Comparison of ENCODE assay signal across 20 cellular contexts in genomic region chr16:12728471-12728870, GRCh38.
A peak's percentile ranks its signal among the peaks of the same experiment; 100 is the strongest.
DNase-seq lines count a peak whose midpoint lies in the region; ATAC-seq and TF ChIP-seq lines count a peak whose summit lies in the region.
"Had no signal": no experiment of that assay in that cellular context is flagged by ENCODE, and none has a peak within 500 bp of the region (broad histone marks: within the 10 kb centered on the region; RNA-seq: fewer than 3 reads in every experiment).

No MANE protein-coding gene starts in this region.

- no peaks in the 10 kb centered on the region for H3K36me3 Mint-ChIP-seq in effector memory CD8-positive, alpha-beta T cell (ENCODE audit: insufficient read depth)

- peaks cover 21% of the 10 kb centered on the region for H3F3A ChIP-seq in SK-N-SH (replicated peaks; ENCODE audit: insufficient read depth)

- 0 out of 2 replicates have a peak, but pooled peaks cover 10% of the 10 kb centered on the region for H3K9me3 ChIP-seq in SK-N-SH
- H3K9me3 ChIP-seq: SJCRH30 had no signal

- no peaks in the 10 kb centered on the region for H3K27me3 Mint-ChIP-seq in effector memory CD8-positive, alpha-beta T cell

- no peaks in the 10 kb centered on the region for H3K9me2 ChIP-seq in SK-N-SH

- POLR2A ChIA-PET in SK-N-SH (lab: Yijun Ruan, JAX): no interaction called here

- no peak overlapping the region for H2AFZ ChIP-seq in SK-N-SH (ENCODE audit: low read depth)

- H3K27ac Mint-ChIP-seq in effector memory CD8-positive, alpha-beta T cell: no peak overlapping the region

- H3K4me1 ChIP-seq in SK-N-SH (ENCODE audit: control insufficient read depth in 1 of 2, insufficient read depth in 2 of 2, low read depth in 1 of 2, low read length in 1 of 2): peaks cover 0 to 17% of the 10 kb centered on the region in 2 experiments; a peak in 3 of 4 replicates
- H3K4me1 ChIP-seq: SJCRH30 had no signal

- H4K20me1 ChIP-seq in SK-N-SH (ENCODE audit: insufficient read depth): no peaks in the 10 kb centered on the region

- WGBS in SK-N-SH (ENCODE audit: low lambda C conversion rate): 92% methylated on average over 5 of the region's 5 CpGs

- H3K9ac ChIP-seq in SK-N-SH: no peak overlapping the region

- no peak for TF ChIP-seq EP300 in SK-N-SH (IDR thresholded peaks at IDR 0.05; ENCODE audit: borderline replicate concordance in 1 of 2, low read depth in 1 of 2, low read length in 1 of 2)

- peaks cover 0 to 1% of the 10 kb centered on the region in 2 donors for H3K4me1 Mint-ChIP-seq in effector memory CD8-positive, alpha-beta T cell (ENCODE audit: low read depth in 2 of 2)

- peak overlapping the region in 1 of 2 experiments; percentile 86; a peak in 2 of 4 replicates for H3K27ac ChIP-seq in SK-N-SH (ENCODE audit: low read depth in 2 of 2, low read length in 1 of 2)
- H3K27ac ChIP-seq: RWPE1, SJCRH30 had no signal

- CTCF ChIA-PET in SK-N-SH (lab: Yijun Ruan, JAX): no interaction called here

- no peak for TF ChIP-seq CTCF in SK-N-SH (IDR thresholded peaks at IDR 0.05)
- TF ChIP-seq CTCF in GM10266 (IDR thresholded peaks at IDR 0.05; ENCODE audit: control insufficient read depth, insufficient read depth, low read depth, missing control alignments): no peak

- H3K4me3 Mint-ChIP-seq in effector memory CD8-positive, alpha-beta T cell: no peak overlapping the region
- H3K4me3 Mint-ChIP-seq: CD14-positive monocyte had no signal

- no peak for DNase-seq in SK-N-SH
- peak; percentile 10 for DNase-seq in dermis blood vessel endothelial cell
- DNase-seq in kidney tubule cell (ENCODE audit: low spot score): peak; percentile 85
- DNase-seq in effector memory CD8-positive, alpha-beta T cell: no peak
- DNase-seq in stimulated activated CD4-positive, alpha-beta T cell treated with anti-CD3 and anti-CD28 coated beads, Interleukin-2, amount 100 ng/mL, for 48 hours: no peak
- no peak for DNase-seq in GM10266 (ENCODE audit: extremely low spot score)
- DNase-seq: 8988T; COR-L47; DMS53; MV-4-11; NCI-H1417 treated with DMSO at 0.1 percent for 48 hours; NCI-H2081; NCI-H526; NK-92 treated with Interleukin-12 subunit alpha and Interleukin-12 subunit beta, amount 100 ng/mL, for 24 hours; OCI-M1; SJCRH30 had no signal

- H3K4me3 ChIP-seq in SK-N-SH (ENCODE audit: low read depth in 2 of 2, low read length in 1 of 2): no peak overlapping the region
- H3K4me3 ChIP-seq: SJCRH30 had no signal

- H3K9me3 Mint-ChIP-seq in effector memory CD8-positive, alpha-beta T cell: peaks cover 8 to 12% of the 10 kb centered on the region in 2 donors

- H3K4me2 ChIP-seq in SK-N-SH: peak overlapping the region; percentile 62; the same call in 1 of the 2 replicates

- TF ChIP-seq RAD21 in SK-N-SH (IDR thresholded peaks at IDR 0.05; ENCODE audit: low read length): no peak

- H3K27me3 ChIP-seq in SK-N-SH (ENCODE audit: insufficient read depth): no peaks in the 10 kb centered on the region
- H3K27me3 ChIP-seq: SJCRH30 had no signal

- H3K79me2 ChIP-seq in SK-N-SH (ENCODE audit: insufficient read depth): peaks cover 44% of the 10 kb centered on the region

- peaks cover 0 to 4% of the 10 kb centered on the region in 2 experiments for H3K36me3 ChIP-seq in SK-N-SH (replicated peaks in 1 of 2; ENCODE audit: control insufficient read depth in 1 of 2, insufficient read depth in 2 of 2, low read length in 1 of 2)
- H3K36me3 ChIP-seq: SJCRH30 had no signal

- ATAC-seq in SK-N-SH treated with all-trans-retinoic acid at 6 μM for 48 hours: no peak
- no peak for ATAC-seq in effector memory CD8-positive, alpha-beta T cell (replicated peaks)
- ATAC-seq in HG02610 (IDR thresholded peaks at IDR 0.05; ENCODE audit: unreplicated experiment): no peak

TF ChIP-seq in SK-N-SH, 30 proteins besides CTCF, POLR2A, EP300 and RAD21 (continues in another document):
- TF ChIP-seq JUND (IDR thresholded peaks at IDR 0.05) (no peak), NFIC (IDR thresholded peaks at IDR 0.05; ENCODE audit: borderline replicate concordance) (no peak), SMC3 (IDR thresholded peaks at IDR 0.05; ENCODE audit: low read depth, low read length) (no peak), FOXJ3 (CRISPR knock-in tag; IDR thresholded peaks at IDR 0.05) (no peak), ZBTB33 (IDR thresholded peaks at IDR 0.05; ENCODE audit: borderline replicate concordance, low read depth) (no peak), GABPA (IDR thresholded peaks at IDR 0.05; ENCODE audit: low read depth) (no peak), TEAD4 (IDR thresholded peaks at IDR 0.05; ENCODE audit: borderline replicate concordance, insufficient read depth) (no peak), EZH2phosphoT487 (IDR thresholded peaks at IDR 0.05; ENCODE audit: borderline replicate concordance, low read depth) (no peak), RXRA (IDR thresholded peaks at IDR 0.05; ENCODE audit: borderline replicate concordance, low read depth) (no peak), ELF1 (IDR thresholded peaks at IDR 0.05) (no peak), PBX3 (IDR thresholded peaks at IDR 0.05) (no peak), RCOR1 (IDR thresholded peaks at IDR 0.05; ENCODE audit: low read length) (no peak), CHD2 (IDR thresholded peaks at IDR 0.05; ENCODE audit: low read length, partially characterized antibody) (no peak), RFX5 (IDR thresholded peaks at IDR 0.05; ENCODE audit: low read length) (no peak)

TF ChIP-seq in SK-N-SH treated with all-trans-retinoic acid at 6 μM for 48 hours, 23 proteins besides CTCF, POLR2A, EP300 and RAD21 (continues in another document):
- TF ChIP-seq PATZ1 (CRISPR knock-in tag; IDR thresholded peaks at IDR 0.05; ENCODE audit: borderline replicate concordance) (no peak), ESRRG (CRISPR knock-in tag; IDR thresholded peaks at IDR 0.05) (no peak), TOX (CRISPR knock-in tag; IDR thresholded peaks at IDR 0.05; ENCODE audit: borderline replicate concordance) (no peak), CREB5 (CRISPR knock-in tag; IDR thresholded peaks at IDR 0.05; ENCODE audit: low read depth) (no peak), OSR1 (CRISPR knock-in tag; IDR thresholded peaks at IDR 0.05) (no peak), ZNF565 (CRISPR knock-in tag; conservative IDR thresholded peaks at IDR 0.05; ENCODE audit: low read depth) (no peak), CSRNP3 (CRISPR knock-in tag; IDR thresholded peaks at IDR 0.05) (no peak), CSDC2 (CRISPR knock-in tag; IDR thresholded peaks at IDR 0.05) (no peak), SNAI2 (CRISPR knock-in tag; IDR thresholded peaks at IDR 0.05) (no peak), POU6F1 (CRISPR knock-in tag; IDR thresholded peaks at IDR 0.05; ENCODE audit: borderline replicate concordance, low read depth) (no peak), GLIS3 (CRISPR knock-in tag; IDR thresholded peaks at IDR 0.05) (no peak), ZNF8 (CRISPR knock-in tag; IDR thresholded peaks at IDR 0.05) (no peak), ZFP30 (CRISPR knock-in tag; IDR thresholded peaks at IDR 0.05) (no peak), RARB (CRISPR knock-in tag; IDR thresholded peaks at IDR 0.05) (no peak)

Comparison
In these comparisons a context has a peak if more than half of its experiments do, and no peak if none do; other contexts are left out.
1. DNase-seq: peak in dermis blood vessel endothelial cell (single experiment) and kidney tubule cell (single experiment); none in SK-N-SH (single experiment), effector memory CD8-positive, alpha-beta T cell (0 of 3), stimulated activated CD4-positive, alpha-beta T cell treated with anti-CD3 and anti-CD28 coated beads, Interleukin-2, amount 100 ng/mL, for 48 hours (0 of 2) and GM10266 (single experiment).